8 cellular contexts compared by ENCODE assay signal in genomic region chr21:9647409-9647808, GRCh38.
DNase-seq lines count a peak whose midpoint lies in the region; ATAC-seq, FAIRE-seq and TF ChIP-seq lines count a peak whose summit lies in the region.
"Not testable (repeated sequence)": the region's sequence is repeated elsewhere in the genome, so short reads cannot be mapped to it uniquely, and the experiment has no call there.

No MANE protein-coding gene starts in this region.

- not testable (repeated sequence) for H3K4me3 ChIP-seq in esophagus muscularis mucosa; kidney (ENCODE audit: low read length in 2 of 2)

- H3K36me3 Mint-ChIP-seq in stimulated activated memory B cell treated with anti-CD40 and anti-IgM and Interleukin-4, amounts not matched to agents 10 μg/mL and 1 μg/mL and 100 μg/mL, for 72 hours, result not testable (repeated sequence)

- H3K9me3 ChIP-seq in esophagus muscularis mucosa; kidney (ENCODE audit: control insufficient read depth in 1 of 2, low read length in 2 of 2): not testable (repeated sequence)

- H3K36me3 ChIP-seq in esophagus muscularis mucosa; kidney (ENCODE audit: control insufficient read depth in 1 of 2, insufficient read depth in 2 of 2, low read length in 2 of 2): not testable (repeated sequence)

- ATAC-seq in esophagus mucosa (peak; percentile 5), sciatic nerve (peak; percentile 20)
- peak; percentile 6 for ATAC-seq in stimulated activated memory B cell treated with anti-CD40 and anti-IgM and Interleukin-4, amounts not matched to agents 10 μg/mL and 1 μg/mL and 100 μg/mL, for 72 hours

- H3K4me1 Mint-ChIP-seq in stimulated activated memory B cell treated with anti-CD40 and anti-IgM and Interleukin-4, amounts not matched to agents 10 μg/mL and 1 μg/mL and 100 μg/mL, for 72 hours, result not testable (repeated sequence)

- intact Hi-C loops in esophagus muscularis mucosa (cut with DNase I); kidney (cut with DNase I); sciatic nerve (cut with DNase I): not testable (repeated sequence)

- H3K4me3 Mint-ChIP-seq in stimulated activated memory B cell treated with anti-CD40 and anti-IgM and Interleukin-4, amounts not matched to agents 10 μg/mL and 1 μg/mL and 100 μg/mL, for 72 hours, result not testable (repeated sequence)

- not testable (repeated sequence) for H3K27ac ChIP-seq in esophagus muscularis mucosa (replicated peaks in 1 of 4); kidney (ENCODE audit: low read depth in 2 of 2, low read length in 2 of 2)

- H3K27me3 Mint-ChIP-seq in stimulated activated memory B cell treated with anti-CD40 and anti-IgM and Interleukin-4, amounts not matched to agents 10 μg/mL and 1 μg/mL and 100 μg/mL, for 72 hours, result not testable (repeated sequence)

- H3K27me3 ChIP-seq in esophagus muscularis mucosa, result not testable (repeated sequence)

- not testable (repeated sequence) for H3K4me1 ChIP-seq in esophagus muscularis mucosa; kidney (ENCODE audit: control insufficient read depth in 1 of 2, insufficient read depth in 1 of 2, low read depth in 1 of 2, low read length in 2 of 2)

- not testable (repeated sequence) for TF ChIP-seq POLR2A in esophagus muscularis mucosa (IDR thresholded peaks at IDR 0.05; ENCODE audit: low read depth)

- DNase-seq in CD1c-positive myeloid dendritic cell (ENCODE audit: extremely low spot score), result peak; percentile 0
- peak; percentile 72 for DNase-seq in esophagus muscularis mucosa (ENCODE audit: extremely low spot score)
- DNase-seq in kidney, result peak; percentile 40
- peak; percentile 1 for DNase-seq in medulla oblongata (ENCODE audit: extremely low spot score)
- DNase-seq in pons (ENCODE audit: low spot score), result peak; percentile 1
- not testable (repeated sequence) for DNase-seq in sciatic nerve (ENCODE audit: low spot score)

- not testable (repeated sequence) for TF ChIP-seq CTCF in esophagus muscularis mucosa (IDR thresholded peaks at IDR 0.05); kidney (IDR thresholded peaks at IDR 0.05; ENCODE audit: borderline replicate concordance, extremely low read depth, insufficient read depth)

- H3K9ac ChIP-seq in kidney (ENCODE audit: low read length in 2 of 2), result not testable (repeated sequence)

- H3K9me3 Mint-ChIP-seq in stimulated activated memory B cell treated with anti-CD40 and anti-IgM and Interleukin-4, amounts not matched to agents 10 μg/mL and 1 μg/mL and 100 μg/mL, for 72 hours, result not testable (repeated sequence)

- not testable (repeated sequence) for TF ChIP-seq EP300 in esophagus muscularis mucosa (IDR thresholded peaks at IDR 0.05)

- H3K27ac Mint-ChIP-seq in stimulated activated memory B cell treated with anti-CD40 and anti-IgM and Interleukin-4, amounts not matched to agents 10 μg/mL and 1 μg/mL and 100 μg/mL, for 72 hours, result not testable (repeated sequence)

- FAIRE-seq in kidney (lab: Jason Lieb, UNC), result not testable (repeated sequence)
